ENCODE assay signal across 8 cellular contexts in the genomic region with DNA sequence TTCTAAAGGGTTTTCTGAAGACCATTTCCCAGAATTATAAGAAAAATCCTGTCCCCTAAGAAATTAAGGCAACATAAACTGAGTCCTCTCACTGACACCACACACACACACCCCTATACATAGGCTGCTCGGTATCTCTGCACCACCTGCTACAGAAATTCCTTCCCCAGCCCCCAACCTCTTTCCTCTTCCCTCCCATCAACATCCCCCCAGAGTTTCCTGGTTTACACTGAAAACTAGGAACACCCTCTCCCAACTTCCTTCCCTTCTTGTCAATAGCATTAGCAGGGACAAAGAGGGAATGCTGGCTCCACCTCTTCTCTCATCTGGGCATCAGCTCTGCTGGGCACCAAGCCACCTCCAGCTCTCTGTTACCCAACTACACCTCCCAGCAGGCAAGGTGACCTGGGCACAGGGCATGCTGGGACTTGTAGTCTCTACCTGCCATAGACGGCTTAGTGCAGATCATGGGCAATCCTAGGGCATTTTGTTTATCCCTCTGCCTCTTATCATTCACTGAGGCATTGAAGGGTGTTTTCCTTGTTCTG. TPM values are rescaled to one million over a fixed set of nuclear protein-coding genes. Genes with fewer than 3 reads are reported as not detected.
DNase-seq lines count a peak whose midpoint lies in the region; ATAC-seq and TF ChIP-seq lines count a peak whose summit lies in the region.

No MANE protein-coding gene starts in this region.

- H3K4me1 Mint-ChIP-seq in IgD-negative memory B cell, result peaks cover 10 to 15% (median 14%) of the 10 kb centered on the region in 3 donors
- H3K4me1 Mint-ChIP-seq in activated naive CD8-positive, alpha-beta T cell treated with anti-CD3 and anti-CD28 coated beads for 36 hours, result peaks cover 11% of the 10 kb centered on the region

- POLR2A ChIA-PET in RWPE1 (lab: Yijun Ruan, JAX; ENCODE audit: low non-redundant PET), result interaction anchor here (0.6 kb wide), 1 partner anchor 15 kb away, joined by 3 read pairs; no protein-coding TSS in a partner anchor

- H3K9me3 Mint-ChIP-seq in IgD-negative memory B cell, result no peaks in the 10 kb centered on the region
- H3K9me3 Mint-ChIP-seq in activated naive CD8-positive, alpha-beta T cell treated with anti-CD3 and anti-CD28 coated beads for 36 hours, result no peaks in the 10 kb centered on the region

- H3K4me3 ChIP-seq in aorta (ENCODE audit: low read length in 2 of 2), result no peak overlapping the region

- ATAC-seq in Right ventricle myocardium superior (ENCODE audit: poor library complexity), result peak; percentile 79
- peak; percentile 75 for ATAC-seq in aorta (ENCODE audit: low FRiP score)

- no peak for TF ChIP-seq CTCF in RWPE1 (conservative IDR thresholded peaks at IDR 0.05; ENCODE audit: low read depth)

- peak; percentile 86 for DNase-seq in DMS153 (lab: John Stamatoyannopoulos, UW)
- peak; percentile 89 for DNase-seq in RWPE1 (ENCODE audit: low spot score)
- peak; percentile 54 for DNase-seq in activated naive CD8-positive, alpha-beta T cell treated with anti-CD3 and anti-CD28 coated beads for 36 hours
- DNase-seq in Right ventricle myocardium superior, result peak; percentile 90
- peak; percentile 89 for DNase-seq in posterior vena cava (ENCODE audit: low spot score)
- DNase-seq in aorta, result peak; percentile 86 to 91
- DNase-seq in KG1 (lab: John Stamatoyannopoulos, UW), result no peak

- CTCF ChIA-PET in RWPE1 (lab: Yijun Ruan, JAX), result interaction anchor here (0.6 kb wide), 1 partner anchor 13 kb away, joined by 3 read pairs; no protein-coding TSS in a partner anchor

- peak overlapping the region in 2 of 4 donors; percentile 6 to 87 for H3K4me3 Mint-ChIP-seq in IgD-negative memory B cell
- no peak overlapping the region for H3K4me3 Mint-ChIP-seq in activated naive CD8-positive, alpha-beta T cell treated with anti-CD3 and anti-CD28 coated beads for 36 hours

- WGBS in aorta, 2 donors, result 3 to 4% methylated on average over 2 of the region's 2 CpGs

- H3K27me3 Mint-ChIP-seq in IgD-negative memory B cell, result peaks cover 4% of the 10 kb centered on the region
- H3K27me3 Mint-ChIP-seq in activated naive CD8-positive, alpha-beta T cell treated with anti-CD3 and anti-CD28 coated beads for 36 hours, result no peaks in the 10 kb centered on the region

- intact Hi-C loops in Right ventricle myocardium superior (cut with DNase I) (loop anchor here (2.0 to 5.0 kb wide), 2 partner anchors 85 to 110 kb away; no protein-coding TSS in a partner anchor), posterior vena cava (cut with DNase I) (loop anchor here in 1 of 2 donors (10.0 kb wide), 1 partner anchor 83 kb away; no protein-coding TSS in a partner anchor), aorta (cut with DNase I) (loop anchor here (2.0 kb wide), 1 partner anchor 85 kb away; no protein-coding TSS in a partner anchor)

- no peaks in the 10 kb centered on the region for H3K27me3 ChIP-seq in aorta (ENCODE audit: control insufficient read depth in 1 of 2, insufficient read depth in 2 of 2, low read length in 1 of 2)

- H3K36me3 ChIP-seq in aorta (ENCODE audit: control insufficient read depth in 1 of 2, insufficient read depth in 2 of 2, low read length in 1 of 2), result peaks cover 2 to 5% of the 10 kb centered on the region in 2 donors

- H3K4me1 ChIP-seq in aorta (ENCODE audit: control insufficient read depth in 1 of 2, insufficient read depth in 2 of 2, low read length in 2 of 2), result peaks cover 0 to 3% of the 10 kb centered on the region in 2 donors

- peak overlapping the region in 2 of 3 donors; percentile 27 to 56 for H3K27ac Mint-ChIP-seq in IgD-negative memory B cell
- no peak overlapping the region for H3K27ac Mint-ChIP-seq in activated naive CD8-positive, alpha-beta T cell treated with anti-CD3 and anti-CD28 coated beads for 36 hours

- H3K27ac ChIP-seq in RWPE1 (peak overlapping the region; percentile 96), aorta (ENCODE audit: low read depth in 1 of 2, low read length in 2 of 2) (peak overlapping the region; percentile 32 to 39)

- H3K36me3 Mint-ChIP-seq in IgD-negative memory B cell, result peaks cover 2% of the 10 kb centered on the region
- no peaks in the 10 kb centered on the region for H3K36me3 Mint-ChIP-seq in activated naive CD8-positive, alpha-beta T cell treated with anti-CD3 and anti-CD28 coated beads for 36 hours

- H3K9me3 ChIP-seq in aorta (ENCODE audit: control insufficient read depth, low read length), result no peaks in the 10 kb centered on the region

RNA-seq across cellular contexts. Expression of a gene that starts 15.7 kb away (rescaled TPM):
- polyA plus RNA-seq in IgD-negative memory B cell (not detected), aorta (100 to 1,000 TPM; 350 to 422 TPM)
- 1 to 10 TPM; 1.7 to 1.9 TPM for total RNA-seq in activated naive CD8-positive, alpha-beta T cell treated with anti-CD3 and anti-CD28 coated beads for 36 hours
- total RNA-seq in Right ventricle myocardium superior (200 TPM), posterior vena cava (100 to 1,000 TPM; 733 to 737 TPM), aorta (100 to 1,000 TPM; 569 to 643 TPM)

RNA-seq across cellular contexts. Expression of a gene that starts 19.1 kb away (rescaled TPM):
- polyA plus RNA-seq in IgD-negative memory B cell (106 TPM), aorta (10 to 100 TPM; 34.1 to 78.3 TPM)
- 100 to 1,000 TPM; 221 to 223 TPM for total RNA-seq in activated naive CD8-positive, alpha-beta T cell treated with anti-CD3 and anti-CD28 coated beads for 36 hours
- total RNA-seq in Right ventricle myocardium superior (127 TPM), posterior vena cava (100 to 1,000 TPM; 230 to 241 TPM), aorta (100 to 1,000 TPM; 279 to 297 TPM)

RNA-seq across cellular contexts. Expression of a gene that starts 51.3 kb away (rescaled TPM):
- polyA plus RNA-seq in IgD-negative memory B cell, result 17.2 TPM
- 1 to 10 TPM; 3.4 to 5.6 TPM for total RNA-seq in activated naive CD8-positive, alpha-beta T cell treated with anti-CD3 and anti-CD28 coated beads for 36 hours
- 29.9 TPM for total RNA-seq in Right ventricle myocardium superior
- 10 to 100 TPM; 69.6 to 70.1 TPM for total RNA-seq in posterior vena cava
- total RNA-seq in aorta, result 100 to 1,000 TPM in 1 of 2 donors, 10 to 100 TPM in 1; 96.2 to 111 TPM
- 10 to 100 TPM; 13.4 to 47.5 TPM for polyA plus RNA-seq in aorta

Comparison
In these comparisons a context has a peak if more than half of its experiments do, and no peak if none do; other contexts are left out.
1. RNA of a gene that starts 15.7 kb away (total RNA-seq): 733 to 737 TPM in posterior vena cava, 569 to 643 TPM in aorta and 200 TPM in Right ventricle myocardium superior (single experiment); 1.7 to 1.9 TPM in activated naive CD8-positive, alpha-beta T cell treated with anti-CD3 and anti-CD28 coated beads for 36 hours; every median in the first group is over 10 times any median in the second.